In the genomic region with DNA sequence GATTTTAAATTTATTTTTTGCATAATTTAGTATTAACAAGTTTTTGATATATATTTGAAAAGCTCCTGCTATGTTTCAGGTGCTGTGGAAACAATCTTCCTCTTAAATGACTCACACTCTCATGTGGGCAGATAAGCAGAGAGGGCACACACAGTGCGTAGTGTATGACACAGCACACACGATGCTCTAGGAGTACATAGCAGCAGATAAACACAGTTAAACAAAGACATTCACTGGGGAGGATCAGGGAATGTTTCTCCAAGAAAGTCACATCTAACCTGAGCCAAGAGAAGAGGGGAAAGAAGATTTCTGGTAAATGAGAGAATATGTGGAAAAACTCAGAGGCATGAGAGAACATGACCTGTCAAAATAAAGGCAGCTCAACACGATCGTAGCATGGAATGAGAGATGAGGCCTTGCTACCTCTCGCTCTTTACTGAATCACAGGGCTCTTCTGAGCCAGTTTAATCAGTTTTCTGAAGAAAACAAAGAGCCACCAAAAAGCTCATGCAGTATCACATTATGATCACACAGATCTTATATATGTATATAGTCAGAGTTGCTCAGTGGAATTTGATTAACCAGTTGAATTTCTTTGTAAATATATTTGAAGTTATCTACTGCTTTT, we compare ENCODE assay signal across 11 cellular contexts.
DNase-seq lines count a peak whose midpoint lies in the region; ATAC-seq and TF ChIP-seq lines count a peak whose summit lies in the region.
"Had no signal": no experiment of that assay in that cellular context is flagged by ENCODE, and none has a peak within 500 bp of the region (broad histone marks: within the 10 kb centered on the region; RNA-seq: fewer than 3 reads in every experiment).

No MANE protein-coding gene starts in this region.

- peak; percentile 88 for ATAC-seq in activated CD4-positive, alpha-beta T cell treated with anti-CD3 and anti-CD28 coated beads for 36 hours
- ATAC-seq in right cardiac atrium (peak; percentile 96 to 98), GM19351 (IDR thresholded peaks at IDR 0.05; ENCODE audit: unreplicated experiment) (no peak)

- 42% methylated on average over 5 of the region's 5 CpGs for WGBS in right cardiac atrium

- H3K27me3 ChIP-seq in right cardiac atrium (ENCODE audit: control insufficient read depth, insufficient read depth) (no peaks in the 10 kb centered on the region), tibial artery (no peaks in the 10 kb centered on the region)

- no peak overlapping the region for H3K4me3 Mint-ChIP-seq in activated CD4-positive, alpha-beta T cell treated with anti-CD3 and anti-CD28 coated beads for 36 hours
- no peak overlapping the region for H3K4me3 Mint-ChIP-seq in activated CD4-positive, alpha-beta memory T cell treated with anti-CD3 and anti-CD28 coated beads, Interleukin-2, amount 10 ng/mL, durations not matched to agents 7 days and 5 days
- H3K4me3 Mint-ChIP-seq: memory B cell had no signal

- intact Hi-C loops in activated CD4-positive, alpha-beta T cell treated with anti-CD3 and anti-CD28 coated beads for 36 hours (cut with DNase I, micrococcal nuclease) = no loop called here
- intact Hi-C loops in right cardiac atrium (cut with DNase I) = no loop called here
- intact Hi-C loops in tibial artery (cut with DNase I; ENCODE audit: low total_unique reads) = no loop called here

- POLR2A ChIA-PET in activated CD4-positive, alpha-beta T cell treated with anti-CD3 and anti-CD28 coated beads for 36 hours (lab: Charles Lee) = no interaction called here
- POLR2A ChIA-PET in activated CD4-positive, alpha-beta memory T cell treated with anti-CD3 and anti-CD28 coated beads, Interleukin-2, amount 10 ng/mL, durations not matched to agents 7 days and 5 days (lab: Charles Lee) = no interaction called here

- CTCF ChIA-PET in activated CD4-positive, alpha-beta T cell treated with anti-CD3 and anti-CD28 coated beads for 36 hours (lab: Charles Lee) = no interaction called here
- CTCF ChIA-PET in activated CD4-positive, alpha-beta memory T cell treated with anti-CD3 and anti-CD28 coated beads, Interleukin-2, amount 10 ng/mL, durations not matched to agents 7 days and 5 days (lab: Charles Lee) = interaction anchor here (0.9 kb wide), 1 partner anchor 75 kb away, joined by 3 read pairs; no protein-coding TSS in a partner anchor

- H3K36me3 ChIP-seq in tibial artery = no peaks in the 10 kb centered on the region

- TF ChIP-seq CTCF in astrocyte of the cerebellum (IDR thresholded peaks at IDR 0.05; ENCODE audit: low read depth, low read length, missing control alignments) (no peak), tibial artery (IDR thresholded peaks at IDR 0.05) (no peak)

- in situ Hi-C loops in astrocyte of the cerebellum (cut with HindIII; ENCODE audit: low sequenced_read_pairs) = no loop called here

- DNase-seq in activated CD4-positive, alpha-beta T cell treated with anti-CD3 and anti-CD28 coated beads for 36 hours = peak; percentile 8
- no peak for DNase-seq in activated CD4-positive, alpha-beta T cell treated with anti-CD3 and anti-CD28 coated beads, Interleukin-2, amount 50 U/mL, for 48 hours
- DNase-seq in astrocyte of the cerebellum (ENCODE audit: low read depth) (peak; percentile 50), right cardiac atrium (peak in 2 of 3 donors; percentile 26 to 63), tibial artery (peak in 1 of 2 donors; percentile 60)
- no peak for DNase-seq in activated CD4-positive, alpha-beta memory T cell treated with anti-CD3 and anti-CD28 coated beads, Interleukin-2, amount 10 ng/mL, durations not matched to agents 7 days and 5 days
- DNase-seq in activated CD4-positive, alpha-beta T cell treated with anti-CD3 and anti-CD28 coated beads for 1 hour = no peak
- DNase-seq: anterior cingulate cortex, NCI-H146 had no signal

- H3K4me1 ChIP-seq in right cardiac atrium (ENCODE audit: control insufficient read depth, insufficient read depth, low read length) = peaks cover 1% of the 10 kb centered on the region
- peaks cover 0 to 12% (median 0%) of the 10 kb centered on the region in 4 donors for H3K4me1 ChIP-seq in tibial artery

- H3K9me3 Mint-ChIP-seq in activated CD4-positive, alpha-beta T cell treated with anti-CD3 and anti-CD28 coated beads for 36 hours (ENCODE audit: low read depth) = no peaks in the 10 kb centered on the region
- H3K9me3 Mint-ChIP-seq in activated CD4-positive, alpha-beta memory T cell treated with anti-CD3 and anti-CD28 coated beads, Interleukin-2, amount 10 ng/mL, durations not matched to agents 7 days and 5 days = no peaks in the 10 kb centered on the region
- H3K9me3 Mint-ChIP-seq: memory B cell had no signal

- no peak overlapping the region for H3K27ac Mint-ChIP-seq in activated CD4-positive, alpha-beta T cell treated with anti-CD3 and anti-CD28 coated beads for 36 hours
- no peak overlapping the region for H3K27ac Mint-ChIP-seq in activated CD4-positive, alpha-beta memory T cell treated with anti-CD3 and anti-CD28 coated beads, Interleukin-2, amount 10 ng/mL, durations not matched to agents 7 days and 5 days
- H3K27ac Mint-ChIP-seq: memory B cell had no signal

- H3K9me3 ChIP-seq in right cardiac atrium (ENCODE audit: control insufficient read depth, low read length) = no peaks in the 10 kb centered on the region
- H3K9me3 ChIP-seq in tibial artery = no peaks in the 10 kb centered on the region

- H3K36me3 Mint-ChIP-seq in activated CD4-positive, alpha-beta T cell treated with anti-CD3 and anti-CD28 coated beads for 36 hours (ENCODE audit: low read depth) = no peaks in the 10 kb centered on the region
- no peaks in the 10 kb centered on the region for H3K36me3 Mint-ChIP-seq in activated CD4-positive, alpha-beta memory T cell treated with anti-CD3 and anti-CD28 coated beads, Interleukin-2, amount 10 ng/mL, durations not matched to agents 7 days and 5 days (ENCODE audit: low read depth)
- H3K36me3 Mint-ChIP-seq: memory B cell had no signal

- peaks cover 5% of the 10 kb centered on the region for H3K27me3 Mint-ChIP-seq in activated CD4-positive, alpha-beta T cell treated with anti-CD3 and anti-CD28 coated beads for 36 hours
- peaks cover 8% of the 10 kb centered on the region for H3K27me3 Mint-ChIP-seq in activated CD4-positive, alpha-beta memory T cell treated with anti-CD3 and anti-CD28 coated beads, Interleukin-2, amount 10 ng/mL, durations not matched to agents 7 days and 5 days

- H3K4me1 Mint-ChIP-seq in activated CD4-positive, alpha-beta T cell treated with anti-CD3 and anti-CD28 coated beads for 36 hours = peaks cover 4% of the 10 kb centered on the region
- H3K4me1 Mint-ChIP-seq in activated CD4-positive, alpha-beta memory T cell treated with anti-CD3 and anti-CD28 coated beads, Interleukin-2, amount 10 ng/mL, durations not matched to agents 7 days and 5 days = no peaks in the 10 kb centered on the region
- H3K4me1 Mint-ChIP-seq: memory B cell had no signal

- H3K27ac ChIP-seq in right cardiac atrium (ENCODE audit: low read length) = peak overlapping the region; percentile 75
- H3K27ac ChIP-seq in tibial artery = peak overlapping the region; percentile 7 to 29

- H3K4me3 ChIP-seq in astrocyte of the cerebellum (ENCODE audit: low read depth, low read length) (no peak overlapping the region), right cardiac atrium (ENCODE audit: low read length) (no peak overlapping the region), tibial artery (no peak overlapping the region)

Comparison
In these comparisons a context has a peak if more than half of its experiments do, and no peak if none do; other contexts are left out.
1. DNase-seq: peak in activated CD4-positive, alpha-beta T cell treated with anti-CD3 and anti-CD28 coated beads for 36 hours (single experiment), astrocyte of the cerebellum (single experiment) and right cardiac atrium (2 of 3); none in activated CD4-positive, alpha-beta T cell treated with anti-CD3 and anti-CD28 coated beads, Interleukin-2, amount 50 U/mL, for 48 hours (0 of 2), activated CD4-positive, alpha-beta memory T cell treated with anti-CD3 and anti-CD28 coated beads, Interleukin-2, amount 10 ng/mL, durations not matched to agents 7 days and 5 days (single experiment) and activated CD4-positive, alpha-beta T cell treated with anti-CD3 and anti-CD28 coated beads for 1 hour (single experiment).